ENCODE assay signal across 12 cellular contexts in the genomic region with DNA sequence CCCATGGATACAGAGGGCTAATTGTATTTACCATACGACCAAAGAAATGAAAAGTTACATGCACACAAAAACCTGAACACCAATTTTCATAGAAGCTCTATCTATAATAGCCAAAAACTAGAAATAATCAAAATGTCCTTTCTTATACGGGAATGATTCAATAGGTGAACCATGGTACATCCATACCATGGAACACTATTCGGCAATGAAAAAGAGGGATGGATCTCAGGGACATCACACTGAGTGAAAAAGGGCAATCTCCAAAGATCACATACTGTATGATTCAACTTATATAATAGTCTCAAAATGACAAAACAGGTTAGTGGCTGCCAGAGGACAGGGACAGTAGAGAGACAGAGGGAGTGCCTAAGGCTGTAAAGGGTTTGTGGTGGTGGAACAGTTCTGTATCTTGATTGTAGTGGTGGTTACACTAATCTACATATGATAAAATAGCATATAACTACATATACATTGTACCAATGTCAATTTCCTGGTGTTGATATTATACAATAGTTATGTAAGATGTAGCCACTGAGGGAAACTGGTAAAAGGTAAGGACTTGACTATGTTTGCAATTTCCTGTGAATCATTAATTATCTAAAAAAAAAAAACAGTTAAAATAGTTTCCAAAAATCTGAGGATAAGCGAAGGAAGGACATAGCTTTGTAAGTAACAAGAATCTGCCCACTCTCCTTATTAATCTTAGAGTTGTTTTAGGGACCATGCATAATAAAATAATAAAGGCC. TPM values are rescaled to one million over a fixed set of nuclear protein-coding genes. Genes with fewer than 3 reads are reported as not detected.
DNase-seq lines count a peak whose midpoint lies in the region; ATAC-seq, FAIRE-seq and TF ChIP-seq lines count a peak whose summit lies in the region.
"Had no signal": no experiment of that assay in that cellular context is flagged by ENCODE, and none has a peak within 500 bp of the region (broad histone marks: within the 10 kb centered on the region; RNA-seq: fewer than 3 reads in every experiment).

No MANE protein-coding gene starts in this region.

- no peak for FAIRE-seq in GM19239 (lab: Jason Lieb, UNC)

- ATAC-seq in effector memory CD8-positive, alpha-beta T cell (replicated peaks) = no peak

- H3K9me3 Mint-ChIP-seq in effector memory CD8-positive, alpha-beta T cell = no peaks in the 10 kb centered on the region
- H3K9me3 Mint-ChIP-seq in progenitor cell of endocrine pancreas (ENCODE audit: low read depth) = no peaks in the 10 kb centered on the region

- H3K27ac Mint-ChIP-seq in effector memory CD8-positive, alpha-beta T cell = peak overlapping the region in 1 of 2 donors; percentile 18
- no peak overlapping the region for H3K27ac Mint-ChIP-seq in progenitor cell of endocrine pancreas

- peaks cover 42% of the 10 kb centered on the region for H3K4me1 ChIP-seq in PC-9 (replicated peaks; ENCODE audit: insufficient read depth)

- no TSS peak for BruUV-seq in PC-9 (replicated peaks; lab: Mats Ljungman, UMichigan)

- peaks cover 9% of the 10 kb centered on the region; the same call in 1 of the 2 replicates for H3F3A ChIP-seq in PC-9 (ENCODE audit: insufficient read depth, low read depth)

- H3K9me3 ChIP-seq in PC-9 (ENCODE audit: insufficient read depth, low read depth) = no peaks in the 10 kb centered on the region
- H3K9me3 ChIP-seq: uterus had no signal

- H3K4me3 ChIP-seq in PC-9 = peak overlapping the region; percentile 21; the same call in 1 of the 2 replicates
- H3K4me3 ChIP-seq: uterus had no signal

- H3K36me3 Mint-ChIP-seq in effector memory CD8-positive, alpha-beta T cell (ENCODE audit: insufficient read depth) = peaks cover 55% of the 10 kb centered on the region
- peaks cover 9% of the 10 kb centered on the region for H3K36me3 Mint-ChIP-seq in progenitor cell of endocrine pancreas (ENCODE audit: insufficient read depth)

- peak; percentile 19 for DNase-seq in EL
- DNase-seq in PC-9 = no peak
- no peak for DNase-seq in effector memory CD8-positive, alpha-beta T cell
- no peak for DNase-seq in progenitor cell of endocrine pancreas (ENCODE audit: low spot score, unreplicated experiment)
- no peak for DNase-seq in GM19239 (ENCODE audit: insufficient read length, low spot score)
- DNase-seq in NCI-H2029 (lab: John Stamatoyannopoulos, UW) = no peak
- DNase-seq in NAMALWA (ENCODE audit: low spot score) = no peak
- DNase-seq: DMS79 treated with DMSO at 0.1 percent for 48 hours; effector CD4-positive, alpha-beta T cell; GOT3; NCI-H748 treated with DMSO at 0.1 percent for 48 hours; uterus had no signal

- H3K9me2 ChIP-seq in PC-9 (ENCODE audit: insufficient read depth) = no peaks in the 10 kb centered on the region

- peak overlapping the region; percentile 78 for H3K4me2 ChIP-seq in PC-9

- H3K36me3 ChIP-seq in PC-9 (ENCODE audit: low read depth) = peaks cover 5% of the 10 kb centered on the region; the same call in 1 of the 2 replicates
- H3K36me3 ChIP-seq: uterus had no signal

- POLR2A ChIA-PET in PC-9 (lab: Charles Lee; ENCODE audit: unreplicated experiment) = no interaction called here

- peaks cover 35 to 67% of the 10 kb centered on the region in 2 donors for H3K4me1 Mint-ChIP-seq in effector memory CD8-positive, alpha-beta T cell (ENCODE audit: low read depth in 2 of 2)
- H3K4me1 Mint-ChIP-seq in progenitor cell of endocrine pancreas (ENCODE audit: low read depth) = peaks cover 21% of the 10 kb centered on the region

- intact Hi-C loops in PC-9 (cut with micrococcal nuclease; ENCODE audit: unreplicated experiment) = no loop called here

- peak overlapping the region; percentile 96 to 97 for H3K4me3 Mint-ChIP-seq in effector memory CD8-positive, alpha-beta T cell
- H3K4me3 Mint-ChIP-seq in progenitor cell of endocrine pancreas (ENCODE audit: low read depth) = peak overlapping the region; percentile 6

- TF ChIP-seq CTCF in PC-9 (conservative IDR thresholded peaks at IDR 0.05) (no peak), progenitor cell of endocrine pancreas (IDR thresholded peaks at IDR 0.05; ENCODE audit: unreplicated experiment) (no peak)

- H3K79me2 ChIP-seq in PC-9 (ENCODE audit: low read depth) = peaks cover 83% of the 10 kb centered on the region

- no peaks in the 10 kb centered on the region for H3K27me3 ChIP-seq in PC-9 (ENCODE audit: insufficient read depth, low read depth)
- H3K27me3 ChIP-seq: uterus had no signal

- H4K20me1 ChIP-seq in PC-9 (ENCODE audit: insufficient read depth) = peaks cover 11% of the 10 kb centered on the region

- 0 out of 2 replicates have a peak overlapping the region, but pooled peaks have one; percentile 13 for H3K27ac ChIP-seq in PC-9

- CTCF ChIA-PET in PC-9 (lab: Charles Lee) = no interaction called here

- H2AFZ ChIP-seq in PC-9 = no peak overlapping the region; the same call in 1 of the 2 replicates

- no peaks in the 10 kb centered on the region for H3K27me3 Mint-ChIP-seq in effector memory CD8-positive, alpha-beta T cell
- no peaks in the 10 kb centered on the region for H3K27me3 Mint-ChIP-seq in progenitor cell of endocrine pancreas

RNA-seq across cellular contexts. Expression of a gene that starts 3.7 kb away (rescaled TPM):
- total RNA-seq in PC-9 (2021) = 11.3 and 12.3 TPM in 2 replicates
- 25.9 and 29.1 TPM in 2 replicates for total RNA-seq in progenitor cell of endocrine pancreas

RNA-seq across cellular contexts. Expression of a gene that starts 49.3 kb away (rescaled TPM):
- total RNA-seq in PC-9 (2021) = 46.2 and 61.2 TPM in 2 replicates
- 51.3 and 51.9 TPM in 2 replicates for total RNA-seq in progenitor cell of endocrine pancreas
